ENCODE assay signal across 9 cellular contexts in genomic region chr9:21964925-21965385, GRCh38. TPM values are rescaled to one million over a fixed set of nuclear protein-coding genes. Genes with fewer than 3 reads are reported as not detected.
DNase-seq lines count a peak whose midpoint lies in the region; ATAC-seq, FAIRE-seq and TF ChIP-seq lines count a peak whose summit lies in the region.
"Had no signal": no experiment of that assay in that cellular context is flagged by ENCODE, and none has a peak within 500 bp of the region (broad histone marks: within the 10 kb centered on the region; RNA-seq: fewer than 3 reads in every experiment).

No MANE protein-coding gene starts in this region.

- H3K4me3 ChIP-seq in heart left ventricle (peak overlapping the region in 10 of 12 donors; percentile 5 to 52 (median 15)), small intestine (ENCODE audit: low read depth in 1 of 2, low read length in 2 of 2) (peak overlapping the region in 1 of 2 donors; percentile 51)

- ATAC-seq in heart left ventricle (peak in 3 of 4 donors; percentile 22 to 46 (median 46)), HG03442 (IDR thresholded peaks at IDR 0.05; ENCODE audit: unreplicated experiment) (peak; percentile 60), left cardiac atrium (peak; percentile 70 to 88)
- ATAC-seq in activated T-cell treated with anti-CD3 and anti-CD28 coated beads, Interleukin-2, amount 50 U/mL, for 4 hours: peak; percentile 69 to 78

- no peak for TF ChIP-seq CTCF in heart left ventricle (IDR thresholded peaks at IDR 0.05)

- H3K9me3 ChIP-seq in heart left ventricle: peaks cover 0 to 14% (median 0%) of the 10 kb centered on the region in 12 donors
- H3K9me3 ChIP-seq in small intestine (ENCODE audit: control insufficient read depth, low read depth): no peaks in the 10 kb centered on the region

- H3K4me1 ChIP-seq in heart left ventricle (peaks cover 0 to 26% (median 10%) of the 10 kb centered on the region in 12 donors), small intestine (ENCODE audit: control insufficient read depth in 2 of 2, insufficient read depth in 1 of 2, low read depth in 1 of 2, low read length in 1 of 2) (no peaks in the 10 kb centered on the region)

- H3K27me3 Mint-ChIP-seq in activated T-cell treated with anti-CD3 and anti-CD28 coated beads, Interleukin-2, amount 50 U/mL, for 4 hours (ENCODE audit: low read depth): peaks cover 91% of the 10 kb centered on the region

- H3K36me3 ChIP-seq in heart left ventricle (no peaks in the 10 kb centered on the region), small intestine (ENCODE audit: control insufficient read depth in 2 of 2, insufficient read depth in 2 of 2, low read length in 2 of 2) (no peaks in the 10 kb centered on the region)

- H3K27ac ChIP-seq in heart left ventricle (no peak overlapping the region), small intestine (ENCODE audit: low read depth in 1 of 2, low read length in 1 of 2) (no peak overlapping the region)

- H3K9me3 Mint-ChIP-seq in activated T-cell treated with anti-CD3 and anti-CD28 coated beads, Interleukin-2, amount 50 U/mL, for 4 hours: peaks cover 15% of the 10 kb centered on the region

- H3K4me3 Mint-ChIP-seq in activated T-cell treated with anti-CD3 and anti-CD28 coated beads, Interleukin-2, amount 50 U/mL, for 4 hours: peak overlapping the region; percentile 58

- 1 to 2% (median 2%) methylated on average over 24 to 29 of the region's 29 CpGs for WGBS in heart left ventricle, 4 donors
- WGBS in small intestine, 3 donors: 0 to 2% (median 2%) methylated on average over 29 of the region's 29 CpGs

- DNase-seq in heart left ventricle (no peak), cardiac septum (ENCODE audit: low spot score) (no peak), left cardiac atrium (no peak), small intestine (peak; percentile 11), NCI-H526 treated with DMSO at 0.1 percent for 48 hours (lab: John Stamatoyannopoulos, UW) (no peak), GOT3 (lab: John Stamatoyannopoulos, UW) (no peak)
- DNase-seq in activated T-cell treated with anti-CD3 and anti-CD28 coated beads, Interleukin-2, amount 50 U/mL, for 4 hours: peak; percentile 42

- TF ChIP-seq POLR2A in heart left ventricle (IDR thresholded peaks at IDR 0.05): no peak

- FAIRE-seq in small intestine (lab: Jason Lieb, UNC): no peak

- intact Hi-C loops in heart left ventricle (cut with DNase I): loop anchor here in 1 of 10 donors (5.0 kb wide), 1 partner anchor 42 kb away; the partner anchor contains the start of gene CDKN2B
- intact Hi-C loops in cardiac septum (cut with DNase I): loop anchor here (5.0 kb wide), 1 partner anchor 42 kb away; the partner anchor contains the start of gene CDKN2B
- intact Hi-C loops in left cardiac atrium (cut with DNase I): no loop called here

- no peaks in the 10 kb centered on the region for H3K36me3 Mint-ChIP-seq in activated T-cell treated with anti-CD3 and anti-CD28 coated beads, Interleukin-2, amount 50 U/mL, for 4 hours (ENCODE audit: insufficient read depth)

- H3K4me1 Mint-ChIP-seq in activated T-cell treated with anti-CD3 and anti-CD28 coated beads, Interleukin-2, amount 50 U/mL, for 4 hours (ENCODE audit: low read depth): peaks cover 25% of the 10 kb centered on the region

- H3K27me3 ChIP-seq in heart left ventricle (peaks cover 50 to 90% (median 75%) of the 10 kb centered on the region in 9 donors), small intestine (ENCODE audit: control insufficient read depth in 2 of 2, insufficient read depth in 2 of 2, low read length in 2 of 2) (peaks cover 5 to 45% of the 10 kb centered on the region in 2 donors)

RNA-seq across cellular contexts. Expression of gene CDKN2A, which starts 29.2 kb away (rescaled TPM):
- 1 to 10 TPM in 3 of 9 donors, under 1 TPM in 4, not detected in 2; 0.40 to 1.7 (median 0.85) TPM for total RNA-seq in heart left ventricle
- not detected for polyA plus RNA-seq in heart left ventricle
- 1.2 TPM for total RNA-seq in cardiac septum
- total RNA-seq in activated T-cell treated with anti-CD3 and anti-CD28 coated beads, Interleukin-2, amount 50 U/mL, for 4 hours: 1 to 10 TPM; 1.2 to 2.7 (median 1.4) TPM
- under 1 TPM in 1 of 2 donors, not detected in 1; 0.24 TPM for total RNA-seq in left cardiac atrium
- 1 to 10 TPM in 1 of 3 donors, under 1 TPM in 1, not detected in 1; 0.30 to 2.7 TPM for polyA plus RNA-seq in small intestine
- total RNA-seq: Daoy had no signal

RNA-seq across cellular contexts. Expression of gene CDKN2B-AS1, which starts 29.6 kb away (rescaled TPM):
- under 1 TPM in 5 of 9 donors, not detected in 4; 0.38 to 0.80 (median 0.54) TPM for total RNA-seq in heart left ventricle
- polyA plus RNA-seq in heart left ventricle: not detected
- total RNA-seq in cardiac septum: not detected
- total RNA-seq in activated T-cell treated with anti-CD3 and anti-CD28 coated beads, Interleukin-2, amount 50 U/mL, for 4 hours: under 1 TPM in 1 of 3 donors, not detected in 2; 0.60 TPM
- total RNA-seq in left cardiac atrium: under 1 TPM in 1 of 2 donors, not detected in 1; 0.13 TPM
- 1 to 10 TPM; 1.3 to 8.7 (median 8.4) TPM for polyA plus RNA-seq in small intestine
- total RNA-seq: Daoy had no signal

RNA-seq across cellular contexts. Expression of gene CDKN2B, which starts 44.1 kb away (rescaled TPM):
- total RNA-seq in heart left ventricle: 1 to 10 TPM; 1.1 to 4.8 (median 1.9) TPM
- 1 to 10 TPM in 1 of 2 donors, under 1 TPM in 1; 0.88 to 1.1 TPM for polyA plus RNA-seq in heart left ventricle
- total RNA-seq in cardiac septum: 3.6 TPM
- under 1 TPM in 2 of 3 donors, not detected in 1; 0.16 to 0.40 TPM for total RNA-seq in activated T-cell treated with anti-CD3 and anti-CD28 coated beads, Interleukin-2, amount 50 U/mL, for 4 hours
- 1 to 10 TPM; 3.6 to 7.9 TPM for total RNA-seq in left cardiac atrium
- polyA plus RNA-seq in small intestine: 10 to 100 TPM; 12.8 to 81.4 (median 72.7) TPM
- total RNA-seq: Daoy had no signal

Comparison
In these comparisons a context has a peak if more than half of its experiments do, and no peak if none do; other contexts are left out.
1. DNase-seq: peak in activated T-cell treated with anti-CD3 and anti-CD28 coated beads, Interleukin-2, amount 50 U/mL, for 4 hours (single experiment) and small intestine (single experiment); none in heart left ventricle (0 of 5), cardiac septum (single experiment), left cardiac atrium (single experiment), NCI-H526 treated with DMSO at 0.1 percent for 48 hours (single experiment) and GOT3 (single experiment).
2. Peak in every context shown above with its lines, with median percentiles within 50 percentile points of each other: ATAC-seq.